ENCODE assay signal across 27 cellular contexts in the genomic region with DNA sequence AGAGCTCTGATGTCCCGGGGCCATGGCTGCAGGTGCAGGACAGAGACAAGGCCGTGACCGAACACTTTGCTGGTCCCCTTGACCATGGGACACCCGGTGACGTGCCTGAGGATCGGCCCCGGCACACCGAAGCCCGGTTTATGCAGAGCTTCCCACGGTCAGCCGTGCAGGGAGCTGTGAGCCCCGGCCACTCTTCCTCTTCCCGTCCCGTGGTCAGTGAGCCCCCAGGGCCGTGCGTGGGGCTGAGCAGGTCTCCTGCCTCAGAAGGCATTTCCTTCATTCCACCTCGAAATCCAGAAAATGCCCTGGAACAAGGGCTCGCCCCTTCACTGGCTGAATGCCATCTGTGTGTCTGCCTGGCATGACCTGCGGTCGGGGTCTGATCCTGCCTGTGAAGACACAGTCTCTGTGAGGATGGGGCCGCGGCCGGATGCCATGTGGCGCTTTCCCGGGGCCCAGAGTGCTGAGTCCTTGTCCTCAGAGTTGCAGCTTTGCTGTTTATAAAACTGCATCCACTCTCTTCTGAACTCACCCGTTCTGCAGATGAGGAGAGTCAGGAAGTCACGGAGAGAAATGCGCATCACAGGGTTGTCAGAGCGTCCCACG. TPM values are rescaled to one million over a fixed set of nuclear protein-coding genes. Genes with fewer than 3 reads are reported as not detected.
DNase-seq lines count a peak whose midpoint lies in the region; ATAC-seq and TF ChIP-seq lines count a peak whose summit lies in the region.
"Had no signal": no experiment of that assay in that cellular context is flagged by ENCODE, and none has a peak within 500 bp of the region (broad histone marks: within the 10 kb centered on the region; RNA-seq: fewer than 3 reads in every experiment).

No MANE protein-coding gene starts in this region.

- H3K27ac ChIP-seq in duodenal mucosa (ENCODE audit: low read depth, low read length) (no peak overlapping the region), brain microvascular endothelial cell (no peak overlapping the region)
- H3K27ac ChIP-seq in naive thymus-derived CD4-positive, alpha-beta T cell (ENCODE audit: low read depth, low read length) = no peak overlapping the region
- H3K27ac ChIP-seq: BLaER1, PC-9, upper lobe of right lung had no signal

- peaks cover 0 to 7% (median 0%) of the 10 kb centered on the region in 11 donors for H3K9me3 Mint-ChIP-seq in naive thymus-derived CD4-positive, alpha-beta T cell
- H3K9me3 Mint-ChIP-seq: activated naive CD8-positive, alpha-beta T cell treated with anti-CD3 and anti-CD28 coated beads, Interleukin-2, amount 50 U/mL, for 24 hours; immature natural killer cell; stimulated activated effector memory CD8-positive, alpha-beta T cell treated with anti-CD3 and anti-CD28 coated beads, Interleukin-12 subunit alpha, Interleukin-12 subunit beta, amount 100 ng/mL, for 72 hours; T-helper 1 cell treated with Interleukin-12 subunit alpha and Interleukin-12 subunit beta and Interleukin-4 antibody, amounts not matched to agents 30 μg/mL and 1 μg/mL, for 36 hours had no signal

- peak; percentile 10 for ATAC-seq in naive thymus-derived CD4-positive, alpha-beta T cell
- ATAC-seq: activated naive CD8-positive, alpha-beta T cell treated with anti-CD3 and anti-CD28 coated beads, Interleukin-2, amount 50 U/mL, for 24 hours; gastrocnemius medialis; SK-N-SH treated with all-trans-retinoic acid at 6 μM for 48 hours; stimulated activated effector memory CD8-positive, alpha-beta T cell treated with anti-CD3 and anti-CD28 coated beads, Interleukin-12 subunit alpha, Interleukin-12 subunit beta, amount 100 ng/mL, for 72 hours; upper lobe of right lung had no signal

- POLR2A ChIA-PET in naive thymus-derived CD4-positive, alpha-beta T cell (lab: Charles Lee) = no interaction called here

- H3K36me3 Mint-ChIP-seq in naive thymus-derived CD4-positive, alpha-beta T cell = peaks cover 0 to 15% (median 7%) of the 10 kb centered on the region in 5 donors
- H3K36me3 Mint-ChIP-seq: immature natural killer cell had no signal

- DNase-seq in COLO668 (lab: John Stamatoyannopoulos, UW; ENCODE audit: unreplicated experiment) (peak; percentile 73), G401 (ENCODE audit: low spot score) (peak; percentile 36), NCI-H1694 (lab: John Stamatoyannopoulos, UW) (no peak), T1000 (lab: John Stamatoyannopoulos, UW) (no peak), brain microvascular endothelial cell (no peak), dedifferentiated amniotic fluid mesenchymal stem cell (ENCODE audit: extremely low spot score) (no peak)
- DNase-seq in naive thymus-derived CD4-positive, alpha-beta T cell = no peak
- DNase-seq: activated CD4-positive, alpha-beta T cell treated with anti-CD3 and anti-CD28 coated beads, Interleukin-2, amount 50 U/mL, for 48 hours; activated CD4-positive, CD25-positive, alpha-beta regulatory T cell treated with anti-CD3 and anti-CD28 coated beads, Interleukin-2, amount 50 U/mL, for 72 hours; activated naive CD8-positive, alpha-beta T cell treated with anti-CD3 and anti-CD28 coated beads, Interleukin-2, amount 50 U/mL, for 24 hours; activated T-cell treated with anti-CD3 and anti-CD28 coated beads, Interleukin-2, amount 50 U/mL, for 48 hours; DMS79; gastrocnemius medialis; GDM1; immature natural killer cell; Kasumi-1; mesendoderm; NCI-H524; nucleus accumbens; PC-9; Right ventricle myocardium superior; upper lobe of right lung had no signal

- CTCF ChIA-PET in naive thymus-derived CD4-positive, alpha-beta T cell (lab: Charles Lee) = no interaction called here

- no peak for TF ChIP-seq CTCF in brain microvascular endothelial cell (IDR thresholded peaks at IDR 0.05; ENCODE audit: low read depth, low read length, missing control alignments)

- H3K4me1 Mint-ChIP-seq in naive thymus-derived CD4-positive, alpha-beta T cell = peaks cover 0 to 11% (median 0%) of the 10 kb centered on the region in 7 donors
- H3K4me1 Mint-ChIP-seq: activated naive CD8-positive, alpha-beta T cell treated with anti-CD3 and anti-CD28 coated beads, Interleukin-2, amount 50 U/mL, for 24 hours; immature natural killer cell; stimulated activated effector memory CD8-positive, alpha-beta T cell treated with anti-CD3 and anti-CD28 coated beads, Interleukin-12 subunit alpha, Interleukin-12 subunit beta, amount 100 ng/mL, for 72 hours had no signal

- H3K27ac Mint-ChIP-seq in naive thymus-derived CD4-positive, alpha-beta T cell = no peak overlapping the region
- H3K27ac Mint-ChIP-seq: activated naive CD8-positive, alpha-beta T cell treated with anti-CD3 and anti-CD28 coated beads, Interleukin-2, amount 50 U/mL, for 24 hours; immature natural killer cell; stimulated activated effector memory CD8-positive, alpha-beta T cell treated with anti-CD3 and anti-CD28 coated beads, Interleukin-12 subunit alpha, Interleukin-12 subunit beta, amount 100 ng/mL, for 72 hours; T-helper 1 cell treated with Interleukin-12 subunit alpha and Interleukin-12 subunit beta and Interleukin-4 antibody, amounts not matched to agents 30 μg/mL and 1 μg/mL, for 36 hours had no signal

- no peaks in the 10 kb centered on the region for H3K9me3 ChIP-seq in duodenal mucosa (ENCODE audit: control insufficient read depth in 1 of 2, low read length in 2 of 2)
- no peaks in the 10 kb centered on the region for H3K9me3 ChIP-seq in naive thymus-derived CD4-positive, alpha-beta T cell (ENCODE audit: control insufficient read depth in 2 of 3, low read length in 3 of 3)
- H3K9me3 ChIP-seq: gastrocnemius medialis, upper lobe of right lung had no signal

- peak overlapping the region in 1 of 10 donors; percentile 18 for H3K4me3 Mint-ChIP-seq in naive thymus-derived CD4-positive, alpha-beta T cell
- H3K4me3 Mint-ChIP-seq: activated naive CD8-positive, alpha-beta T cell treated with anti-CD3 and anti-CD28 coated beads, Interleukin-2, amount 50 U/mL, for 24 hours; stimulated activated effector memory CD8-positive, alpha-beta T cell treated with anti-CD3 and anti-CD28 coated beads, Interleukin-12 subunit alpha, Interleukin-12 subunit beta, amount 100 ng/mL, for 72 hours; T-helper 1 cell treated with Interleukin-12 subunit alpha and Interleukin-12 subunit beta and Interleukin-4 antibody, amounts not matched to agents 30 μg/mL and 1 μg/mL, for 36 hours had no signal

- H3K4me3 ChIP-seq in duodenal mucosa (ENCODE audit: low read depth in 1 of 2, low read length in 2 of 2) = peak overlapping the region; percentile 45 to 60
- no peak overlapping the region for H3K4me3 ChIP-seq in naive thymus-derived CD4-positive, alpha-beta T cell (ENCODE audit: low read length)
- no peak overlapping the region for H3K4me3 ChIP-seq in brain microvascular endothelial cell (ENCODE audit: low read depth, low read length)
- H3K4me3 ChIP-seq: BLaER1, gastrocnemius medialis, PC-9, upper lobe of right lung had no signal

- peak overlapping the region in 1 of 2 donors; percentile 25 for H3K9ac ChIP-seq in duodenal mucosa (ENCODE audit: low read depth in 1 of 2, low read length in 2 of 2)
- H3K9ac ChIP-seq: BLaER1 had no signal

- no peaks in the 10 kb centered on the region for H3K36me3 ChIP-seq in duodenal mucosa (ENCODE audit: control insufficient read depth in 1 of 2, insufficient read depth in 2 of 2, low read length in 2 of 2)
- no peaks in the 10 kb centered on the region for H3K36me3 ChIP-seq in naive thymus-derived CD4-positive, alpha-beta T cell (ENCODE audit: control insufficient read depth in 2 of 3, insufficient read depth in 3 of 3, low read length in 3 of 3)
- H3K36me3 ChIP-seq in brain microvascular endothelial cell (replicated peaks) = no peaks in the 10 kb centered on the region
- H3K36me3 ChIP-seq: BLaER1, gastrocnemius medialis, upper lobe of right lung had no signal

- no peaks in the 10 kb centered on the region for H3K27me3 Mint-ChIP-seq in naive thymus-derived CD4-positive, alpha-beta T cell
- H3K27me3 Mint-ChIP-seq: activated naive CD8-positive, alpha-beta T cell treated with anti-CD3 and anti-CD28 coated beads, Interleukin-2, amount 50 U/mL, for 24 hours had no signal

- peaks cover 11 to 23% of the 10 kb centered on the region in 2 donors for H3K4me1 ChIP-seq in duodenal mucosa (ENCODE audit: control insufficient read depth in 1 of 2, insufficient read depth in 2 of 2, low read length in 2 of 2)
- H3K4me1 ChIP-seq in naive thymus-derived CD4-positive, alpha-beta T cell (ENCODE audit: control insufficient read depth in 2 of 2, insufficient read depth in 2 of 2, low read length in 2 of 2) = no peaks in the 10 kb centered on the region
- H3K4me1 ChIP-seq: BLaER1, gastrocnemius medialis, upper lobe of right lung had no signal

- in situ Hi-C loops in G401 (cut with HindIII; ENCODE audit: low sequenced_read_pairs) = no loop called here
- in situ Hi-C loops in brain microvascular endothelial cell (cut with HindIII; ENCODE audit: low pct_ligation_motif_present, low sequenced_read_pairs) = no loop called here

- intact Hi-C loops in naive thymus-derived CD4-positive, alpha-beta T cell (cut with micrococcal nuclease) = no loop called here

- no peaks in the 10 kb centered on the region for H3K27me3 ChIP-seq in duodenal mucosa (ENCODE audit: control insufficient read depth in 1 of 2, insufficient read depth in 2 of 2, low read length in 2 of 2)
- H3K27me3 ChIP-seq in naive thymus-derived CD4-positive, alpha-beta T cell (ENCODE audit: control insufficient read depth in 2 of 2, insufficient read depth in 2 of 2, low read length in 2 of 2) = no peaks in the 10 kb centered on the region
- peaks cover 15% of the 10 kb centered on the region for H3K27me3 ChIP-seq in brain microvascular endothelial cell (replicated peaks)
- H3K27me3 ChIP-seq: gastrocnemius medialis, upper lobe of right lung had no signal

RNA-seq across cellular contexts. Expression of gene MCF2L, which starts 16.9 kb away (rescaled TPM):
- 2.8 and 4.7 TPM in 2 replicates for total RNA-seq in G401 (2014; rRNA removed; shearing (Covaris generic))
- 10 to 100 TPM in 4 of 5 experiments, under 1 TPM in 1; 0.51 to 32.6 (median 21.9) TPM for total RNA-seq in naive thymus-derived CD4-positive, alpha-beta T cell
- polyA plus RNA-seq in naive thymus-derived CD4-positive, alpha-beta T cell = 1 to 10 TPM; 1.9 to 4.7 TPM

Comparison
In these comparisons a context has a peak if more than half of its experiments do, and no peak if none do; other contexts are left out.
1. DNase-seq: peak in COLO668 (single experiment) and G401 (single experiment); none in naive thymus-derived CD4-positive, alpha-beta T cell (0 of 9), NCI-H1694 (single experiment), T1000 (single experiment), brain microvascular endothelial cell (single experiment) and dedifferentiated amniotic fluid mesenchymal stem cell (single experiment).
2. H3K4me3 ChIP-seq: peak in duodenal mucosa (2 of 2); none in naive thymus-derived CD4-positive, alpha-beta T cell (single experiment) and brain microvascular endothelial cell (single experiment).